In the genomic region with DNA sequence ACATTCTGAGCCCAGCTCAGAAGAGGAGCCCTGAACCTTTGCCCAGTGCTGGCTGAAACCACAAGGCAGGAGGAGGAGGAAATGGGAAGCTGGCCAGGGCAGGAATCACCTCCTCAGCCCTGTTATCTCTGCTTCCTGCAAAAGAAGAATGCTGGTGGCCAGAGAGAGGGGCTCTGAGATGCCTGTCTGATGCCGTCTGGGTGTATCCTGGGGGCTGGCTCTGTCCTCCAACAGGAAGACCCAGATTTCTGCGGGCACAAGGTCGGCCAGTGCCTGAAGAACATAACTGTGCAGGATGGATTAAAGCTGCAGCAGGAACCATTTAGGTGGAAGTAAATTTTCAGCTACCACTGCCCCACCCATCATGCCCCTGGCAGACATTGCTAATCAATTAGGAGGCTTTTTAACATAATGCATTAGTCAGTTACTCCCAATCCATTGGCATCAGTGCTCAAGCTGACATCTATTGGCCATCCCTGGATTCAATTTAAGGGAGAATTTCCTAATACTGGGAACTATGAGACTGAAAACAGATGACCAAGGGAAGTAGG, we compare ENCODE assay signal across 11 cellular contexts.
DNase-seq lines count a peak whose midpoint lies in the region; ATAC-seq and TF ChIP-seq lines count a peak whose summit lies in the region.
"Had no signal": no experiment of that assay in that cellular context is flagged by ENCODE, and none has a peak within 500 bp of the region (broad histone marks: within the 10 kb centered on the region; RNA-seq: fewer than 3 reads in every experiment).

No MANE protein-coding gene starts in this region.

- no peak overlapping the region for H2BK5ac ChIP-seq in H9 (ENCODE audit: insufficient read length, low read length)

- no peak overlapping the region for H2BK120ac ChIP-seq in H9 (ENCODE audit: low read depth, low read length, poor library complexity, severe bottlenecking)

- no peak overlapping the region for H3T11ph ChIP-seq in H9 (ENCODE audit: low read length)

- H3K4me1 ChIP-seq in H9 (ENCODE audit: insufficient read depth, low read length) (peaks cover 41% of the 10 kb centered on the region), fibroblast of lung (ENCODE audit: control insufficient read depth, extremely low read depth, insufficient read depth, low read length) (peaks cover 35% of the 10 kb centered on the region), skeletal muscle satellite cell (ENCODE audit: control insufficient read depth, insufficient read depth, low read length) (peaks cover 34% of the 10 kb centered on the region)

- ATAC-seq in HG03432 (IDR thresholded peaks at IDR 0.05; ENCODE audit: unreplicated experiment), result no peak

- H2BK15ac ChIP-seq in H9 (ENCODE audit: low read depth, low read length), result peak overlapping the region; percentile 33; the same call in 1 of the 2 replicates

- H4K8ac ChIP-seq in H9 (replicated peaks; ENCODE audit: insufficient read length, low read depth, low read length), result no peak overlapping the region

- H3K36me3 ChIP-seq in fibroblast of lung (ENCODE audit: control insufficient read depth, insufficient read depth, low read length) (no peaks in the 10 kb centered on the region), skeletal muscle satellite cell (ENCODE audit: insufficient read depth, low read length) (no peaks in the 10 kb centered on the region)

- 0 out of 2 replicates have a peak overlapping the region, but pooled peaks have one; percentile 26 for H3K14ac ChIP-seq in H9 (ENCODE audit: insufficient read depth, low read length)

- peaks cover 9% of the 10 kb centered on the region for H3K27me3 Mint-ChIP-seq in H9 (ENCODE audit: low read depth)

- H3K27me3 ChIP-seq in H9 (ENCODE audit: insufficient read depth, low read length) (no peaks in the 10 kb centered on the region; the same call in 1 of the 2 replicates), fibroblast of lung (ENCODE audit: control insufficient read depth, insufficient read depth, low read length) (no peaks in the 10 kb centered on the region), skeletal muscle satellite cell (ENCODE audit: control insufficient read depth, insufficient read depth, low read length) (no peaks in the 10 kb centered on the region)

- no peaks in the 10 kb centered on the region for H3K79me2 ChIP-seq in H9 (ENCODE audit: insufficient read depth, low read length)
- no peaks in the 10 kb centered on the region for H3K79me2 ChIP-seq in fibroblast of lung (ENCODE audit: control insufficient read depth, insufficient read depth, low read length)

- H3K4me2 ChIP-seq in H9 (ENCODE audit: insufficient read depth, insufficient read length, low read length), result no peak overlapping the region
- H3K4me2 ChIP-seq in fibroblast of lung (ENCODE audit: extremely low read depth, insufficient read depth, low read length), result no peak overlapping the region
- peak overlapping the region; percentile 28 for H3K4me2 ChIP-seq in skeletal muscle satellite cell (ENCODE audit: low read length)

- no peak for DNase-seq in H9
- peak; percentile 19 for DNase-seq in SW480 (ENCODE audit: low spot score)
- peak; percentile 76 to 81 for DNase-seq in fibroblast of lung (ENCODE audit: low read depth in 2 of 2)
- no peak for DNase-seq in amygdala (lab: John Stamatoyannopoulos, UW)
- DNase-seq in activated CD4-positive, alpha-beta T cell treated with anti-CD3 and anti-CD28 coated beads, Interleukin-2, amount 50 U/mL, for 1 hour, result no peak
- DNase-seq: DMS79, head of caudate nucleus, NCI-H82 had no signal

- H3K4me3 Mint-ChIP-seq in H9, result peak overlapping the region in 1 of 2 experiments; percentile 46; a peak in 2 of 5 replicates

- peaks cover 90 to 95% of the 10 kb centered on the region in 2 experiments for H3K4me1 Mint-ChIP-seq in H9

- H3K27ac Mint-ChIP-seq in H9, result peak overlapping the region in 2 of 3 experiments; percentile 49 to 70; a peak in 2 of 7 replicates

- H3K23me2 ChIP-seq in H9 (ENCODE audit: insufficient read length, low read depth, low read length, poor library complexity, severe bottlenecking), result peaks cover 2% of the 10 kb centered on the region

- H3K27ac ChIP-seq in H9 (ENCODE audit: insufficient read length, low read depth, low read length), result no peak overlapping the region
- no peak overlapping the region for H3K27ac ChIP-seq in fibroblast of lung (ENCODE audit: insufficient read depth, low read length)

- no CpG with 5 or more reads among the region's 3 CpGs for WGBS in H9 (ENCODE audit: extremely low coverage, insufficient read length, low lambda C conversion rate)

- H4K5ac ChIP-seq in H9 (ENCODE audit: insufficient read length, low read depth, low read length), result no peak overlapping the region

- H3K36me3 Mint-ChIP-seq in H9 (ENCODE audit: insufficient read depth in 1 of 3, low read depth in 3 of 3), result no peaks in the 10 kb centered on the region

- H3K79me1 ChIP-seq in H9 (ENCODE audit: insufficient read depth, low read depth, low read length, poor library complexity, severe bottlenecking), result no peaks in the 10 kb centered on the region

- H3K9me3 Mint-ChIP-seq in H9, result no peaks in the 10 kb centered on the region

- no peak overlapping the region for H3K4me3 ChIP-seq in fibroblast of lung (replicated peaks in 1 of 4; ENCODE audit: control extremely low read depth in 1 of 4, insufficient read depth in 1 of 4, low read depth in 3 of 4, low read length in 4 of 4)
- H3K4me3 ChIP-seq in skeletal muscle satellite cell (ENCODE audit: low read length), result no peak overlapping the region
- H3K4me3 ChIP-seq: skin epidermis had no signal

- no peaks in the 10 kb centered on the region for H4K20me1 ChIP-seq in H9 (ENCODE audit: control insufficient read depth, insufficient read depth, insufficient read length)
- H4K20me1 ChIP-seq in fibroblast of lung (ENCODE audit: control insufficient read depth, extremely low read depth, insufficient read depth, low read length), result no peaks in the 10 kb centered on the region

- H3K56ac ChIP-seq in H9 (ENCODE audit: insufficient read length, low read depth, low read length), result no peak overlapping the region

- H2BK12ac ChIP-seq in H9 (ENCODE audit: insufficient read length, low read depth, low read length), result no peak overlapping the region

- no peak overlapping the region for H2BK20ac ChIP-seq in H9 (ENCODE audit: low read depth, low read length, poor library complexity, severe bottlenecking)

- no peak overlapping the region for H3K23ac ChIP-seq in H9 (ENCODE audit: insufficient read length, low read depth, low read length)

- no peak for TF ChIP-seq CTCF in H9 (conservative IDR thresholded peaks at IDR 0.05)
- TF ChIP-seq CTCF in fibroblast of lung (conservative IDR thresholded peaks at IDR 0.05 in 1 of 2, IDR thresholded peaks at IDR 0.05 in 1 of 2; ENCODE audit: low read depth in 1 of 2, low read length in 2 of 2), result no peak

- H2AFZ ChIP-seq in H9 (ENCODE audit: low read length) (no peak overlapping the region), fibroblast of lung (ENCODE audit: low read length) (no peak overlapping the region)

- H3K9ac ChIP-seq in H9 (ENCODE audit: extremely low read depth, insufficient read length, low read length), result no peak overlapping the region
- no peak overlapping the region for H3K9ac ChIP-seq in fibroblast of lung (ENCODE audit: insufficient read depth, low read length)
- H3K9ac ChIP-seq in skeletal muscle satellite cell (ENCODE audit: low read depth, low read length), result no peak overlapping the region

- H3K4ac ChIP-seq in H9 (ENCODE audit: low read depth, low read length), result no peak overlapping the region

- no peaks in the 10 kb centered on the region for H3K9me3 ChIP-seq in H9 (ENCODE audit: control insufficient read depth, low read depth, low read length)
- no peaks in the 10 kb centered on the region for H3K9me3 ChIP-seq in fibroblast of lung (ENCODE audit: control insufficient read depth, insufficient read depth, low read depth, low read length)
- H3K9me3 ChIP-seq in skeletal muscle satellite cell (replicated peaks; ENCODE audit: low read length), result no peaks in the 10 kb centered on the region

- no peak overlapping the region for H4K91ac ChIP-seq in H9 (ENCODE audit: insufficient read length, low read depth, low read length)

- no peak overlapping the region for H3K18ac ChIP-seq in H9 (ENCODE audit: insufficient read length, low read depth, low read length)

- H2AK5ac ChIP-seq in H9 (ENCODE audit: insufficient read length, low read length), result no peak overlapping the region

Comparison
In these comparisons a context has a peak if more than half of its experiments do, and no peak if none do; other contexts are left out.
1. DNase-seq: peak in SW480 (single experiment) and fibroblast of lung (2 of 2); none in H9 (single experiment), amygdala (0 of 56) and activated CD4-positive, alpha-beta T cell treated with anti-CD3 and anti-CD28 coated beads, Interleukin-2, amount 50 U/mL, for 1 hour (single experiment).